9 cellular contexts compared by ENCODE assay signal in the genomic region with DNA sequence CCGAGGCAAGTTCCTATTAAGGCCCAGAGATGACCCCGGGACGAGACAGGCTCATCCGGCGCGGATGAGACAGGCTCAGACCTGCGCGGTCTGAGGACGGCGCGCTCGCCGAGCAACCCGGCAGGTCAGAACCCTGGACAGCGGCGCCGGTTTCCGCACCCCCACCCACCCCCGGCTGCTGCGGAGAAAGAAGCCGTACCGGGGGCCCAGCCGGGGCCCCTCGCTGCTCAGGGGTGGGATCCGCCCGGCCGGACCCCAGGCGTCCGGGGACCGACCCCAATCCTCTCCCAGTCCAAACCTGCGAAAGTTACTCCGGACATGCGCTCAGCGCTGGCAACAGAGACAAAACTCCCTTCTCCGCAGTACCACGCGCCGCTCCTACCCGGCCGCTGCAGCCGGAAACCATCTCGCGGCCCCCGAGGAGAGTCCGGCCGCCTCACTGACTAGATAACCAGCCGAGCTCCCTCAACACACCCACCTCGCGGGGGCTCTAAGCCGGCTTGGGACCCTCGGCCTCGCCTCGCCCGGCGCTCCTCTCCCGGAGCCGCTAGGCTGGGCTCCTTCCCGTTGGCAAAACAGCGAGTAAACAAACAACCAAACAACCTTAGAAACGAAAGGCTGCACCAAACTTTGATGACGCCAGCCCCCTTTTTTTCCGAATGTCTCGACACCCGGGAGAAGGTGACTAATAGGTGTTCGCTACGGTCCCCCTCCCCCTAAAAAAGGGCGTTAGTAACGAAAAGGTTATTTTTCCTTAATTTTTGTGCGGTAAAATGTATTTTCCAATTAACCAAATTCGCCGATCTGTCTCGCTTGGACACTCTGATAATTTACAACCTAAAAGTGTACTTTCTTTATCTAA. TPM values are rescaled to one million over a fixed set of nuclear protein-coding genes. Genes with fewer than 3 reads are reported as not detected.
DNase-seq lines count a peak whose midpoint lies in the region; ATAC-seq and TF ChIP-seq lines count a peak whose summit lies in the region.
"Had no signal": no experiment of that assay in that cellular context is flagged by ENCODE, and none has a peak within 500 bp of the region (broad histone marks: within the 10 kb centered on the region; RNA-seq: fewer than 3 reads in every experiment).

No MANE protein-coding gene starts in this region.

- H3K9me3 ChIP-seq in right lobe of liver = no peaks in the 10 kb centered on the region

- peaks cover 28 to 43% of the 10 kb centered on the region in 2 donors for H3K27me3 ChIP-seq in right lobe of liver

- no peak for TF ChIP-seq POLR2A in right lobe of liver (IDR thresholded peaks at IDR 0.05)

- peak overlapping the region in 1 of 3 donors; percentile 32 for H3K4me3 ChIP-seq in right lobe of liver

- intact Hi-C loops in right lobe of liver (cut with DNase I) = no loop called here

- peaks cover 0 to 13% (median 0%) of the 10 kb centered on the region in 4 donors for H3K4me1 ChIP-seq in right lobe of liver

- ATAC-seq in HG03108 (IDR thresholded peaks at IDR 0.05; ENCODE audit: unreplicated experiment) = peak; percentile 80
- peak; percentile 83 to 96 (median 90) for ATAC-seq in right lobe of liver

- TF ChIP-seq CTCF in right lobe of liver (IDR thresholded peaks at IDR 0.05) = no peak

- peak; percentile 38 for DNase-seq in ELR (ENCODE audit: low read depth)
- DNase-seq in activated CD4-positive, alpha-beta T cell treated with anti-CD3 and anti-CD28 coated beads for 48 hours = peak; percentile 64
- peak; percentile 1 to 43 for DNase-seq in dermis microvascular lymphatic vessel endothelial cell (ENCODE audit: low read depth in 2 of 2)
- peak in 2 of 3 donors; percentile 64 to 77 for DNase-seq in right lobe of liver
- DNase-seq in stimulated activated CD8-positive, alpha-beta memory T cell treated with anti-CD3 and anti-CD28 coated beads, Interleukin-15, amount 100 ng/mL, for 24 hours (ENCODE audit: low read depth) = peak; percentile 27
- no peak for DNase-seq in NCI-H2081 (lab: John Stamatoyannopoulos, UW)
- DNase-seq in NK-92 (lab: John Stamatoyannopoulos, UW; ENCODE audit: unreplicated experiment) = no peak

- 5% methylated on average over 29 of the region's 72 CpGs for WGBS in right lobe of liver (ENCODE audit: insufficient coverage, low coverage, low lambda C conversion rate, missing lambda C conversion rate)

- no peak overlapping the region for H3K27ac ChIP-seq in right lobe of liver

- no peaks in the 10 kb centered on the region for H3K36me3 ChIP-seq in right lobe of liver

RNA-seq across cellular contexts. Expression of gene DRGX, which starts 2.3 kb away (rescaled TPM):
- total RNA-seq in dermis microvascular lymphatic vessel endothelial cell (not detected in 2 replicates), right lobe of liver (not detected)
- total RNA-seq: renal cortical epithelial cell had no signal

Comparison
In these comparisons a context has a peak if more than half of its experiments do, and no peak if none do; other contexts are left out.
1. DNase-seq: peak in ELR (single experiment), activated CD4-positive, alpha-beta T cell treated with anti-CD3 and anti-CD28 coated beads for 48 hours (single experiment), dermis microvascular lymphatic vessel endothelial cell (2 of 2), right lobe of liver (2 of 3) and stimulated activated CD8-positive, alpha-beta memory T cell treated with anti-CD3 and anti-CD28 coated beads, Interleukin-15, amount 100 ng/mL, for 24 hours (single experiment); none in NCI-H2081 (0 of 2) and NK-92 (single experiment).